ENCODE assay signal across 13 cellular contexts in the genomic region with DNA sequence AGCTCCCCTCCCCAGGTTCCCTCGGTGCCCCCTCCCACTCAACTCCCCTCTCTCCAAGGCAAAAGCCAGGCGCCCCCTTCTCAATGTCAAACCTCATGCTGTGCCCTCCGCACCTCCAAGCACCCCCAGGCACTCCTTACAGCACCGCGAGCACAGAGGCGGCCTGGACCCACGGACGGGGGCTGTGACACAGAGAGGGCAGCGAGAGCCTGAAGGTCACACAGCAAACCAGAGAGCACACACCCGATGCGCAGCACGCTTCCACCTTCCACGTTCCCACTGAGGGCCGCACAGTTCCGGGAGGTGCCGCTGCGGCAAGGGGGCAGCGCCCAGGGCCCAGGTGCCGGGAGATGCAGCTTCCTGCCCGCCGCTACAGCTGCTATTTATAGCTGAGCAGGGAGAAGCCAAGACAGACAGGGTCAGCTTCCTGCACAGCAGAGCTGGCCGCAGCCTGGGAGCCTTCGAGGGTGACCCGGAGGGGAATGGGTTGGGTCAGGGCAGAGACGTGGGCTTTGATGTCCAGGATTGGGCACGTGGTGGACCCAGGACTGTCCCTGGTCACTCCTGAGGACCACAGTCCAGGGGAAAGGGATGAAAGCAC. TPM values are rescaled to one million over a fixed set of nuclear protein-coding genes. Genes with fewer than 3 reads are reported as not detected.
A peak's percentile ranks its signal among the peaks of the same experiment; 100 is the strongest.
DNase-seq lines count a peak whose midpoint lies in the region; ATAC-seq, FAIRE-seq and TF ChIP-seq lines count a peak whose summit lies in the region.
"Had no signal": no experiment of that assay in that cellular context is flagged by ENCODE, and none has a peak within 500 bp of the region (broad histone marks: within the 10 kb centered on the region; RNA-seq: fewer than 3 reads in every experiment).

No MANE protein-coding gene starts in this region.

- peak in 3 of 4 donors; percentile 62 to 72 (median 64) for ATAC-seq in heart left ventricle
- ATAC-seq in gastrocnemius medialis, result peak; percentile 50 to 74

- in situ Hi-C loops in gastrocnemius medialis (cut with MboI; ENCODE audit: low sequenced_read_pairs in 4 of 4), result no loop called here

- peaks cover 0 to 2% (median 0%) of the 10 kb centered on the region in 12 donors for H3K9me3 ChIP-seq in heart left ventricle
- H3K9me3 ChIP-seq in gastrocnemius medialis, result no peaks in the 10 kb centered on the region
- H3K9me3 ChIP-seq: suprapubic skin had no signal

- peak overlapping the region in 4 of 12 donors; percentile 12 to 15 (median 14) for H3K4me3 ChIP-seq in heart left ventricle
- peak overlapping the region in 3 of 4 donors; percentile 17 to 33 (median 22) for H3K4me3 ChIP-seq in gastrocnemius medialis
- H3K4me3 ChIP-seq: suprapubic skin had no signal

- H3K27me3 ChIP-seq in heart left ventricle (no peaks in the 10 kb centered on the region), gastrocnemius medialis (no peaks in the 10 kb centered on the region)
- H3K27me3 ChIP-seq: suprapubic skin had no signal

- WGBS in heart left ventricle, 4 donors, result 24 to 34% (median 28%) methylated on average over 19 to 26 of the region's 26 CpGs

- no peak for TF ChIP-seq CTCF in heart left ventricle (IDR thresholded peaks at IDR 0.05)
- no peak for TF ChIP-seq CTCF in gastrocnemius medialis (IDR thresholded peaks at IDR 0.05 in 4 of 5, conservative IDR thresholded peaks at IDR 0.05 in 1 of 5)

- H3K27ac ChIP-seq in heart left ventricle (peak overlapping the region in 6 of 12 donors; percentile 2 to 62 (median 26)), gastrocnemius medialis (peak overlapping the region in 3 of 4 donors; percentile 4 to 25 (median 13))
- H3K27ac ChIP-seq: suprapubic skin had no signal

- FAIRE-seq in GM12891 (lab: Jason Lieb, UNC), result peak; percentile 61

- intact Hi-C loops in heart left ventricle (cut with DNase I) (loop anchor here in 4 of 10 donors (5.0 kb wide), 2 partner anchors 32 to 37 kb away; no protein-coding TSS in a partner anchor), gastrocnemius medialis (cut with DNase I; ENCODE audit: low total_unique reads) (no loop called here)

- TF ChIP-seq POLR2A in GM12891 (IDR thresholded peaks at IDR 0.05; ENCODE audit: low read depth, low read length) (no peak), heart left ventricle (IDR thresholded peaks at IDR 0.05) (no peak), gastrocnemius medialis (IDR thresholded peaks at IDR 0.05) (no peak)

- no peak for DNase-seq in GM12891 (ENCODE audit: insufficient read length, low spot score)
- DNase-seq in SHP77 (lab: John Stamatoyannopoulos, UW), result peak; percentile 31 to 70
- DNase-seq in heart left ventricle, result peak in 3 of 5 donors; percentile 57 to 76 (median 66)
- DNase-seq in gastrocnemius medialis, result peak in 1 of 2 donors; percentile 50
- DNase-seq in amygdala (lab: John Stamatoyannopoulos, UW), result no peak
- no peak for DNase-seq in NCI-H446 (lab: John Stamatoyannopoulos, UW)
- DNase-seq in activated CD4-positive, alpha-beta T cell treated with anti-CD3 and anti-CD28 coated beads, Interleukin-2, amount 50 U/mL, for 48 hours, result no peak
- DNase-seq: head of caudate nucleus, mammary epithelial cell, NCI-H2107, OCI-M1, T1000 had no signal

- peaks cover 21 to 89% (median 80%) of the 10 kb centered on the region in 12 donors for H3K4me1 ChIP-seq in heart left ventricle
- peaks cover 52 to 65% of the 10 kb centered on the region in 2 donors for H3K4me1 ChIP-seq in gastrocnemius medialis

- H3K36me3 ChIP-seq in heart left ventricle (no peaks in the 10 kb centered on the region), gastrocnemius medialis (no peaks in the 10 kb centered on the region)
- H3K36me3 ChIP-seq: suprapubic skin had no signal

TF ChIP-seq in GM12891, 5 proteins besides CTCF, POLR2A, EP300 and RAD21:
- TF ChIP-seq POLR2AphosphoS5 (IDR thresholded peaks at IDR 0.05; ENCODE audit: low read depth, low read length) (no peak), PAX5 (IDR thresholded peaks at IDR 0.05; ENCODE audit: insufficient read depth, low read length, severe bottlenecking) (no peak), POU2F2 (IDR thresholded peaks at IDR 0.05; ENCODE audit: low read depth, low read length) (no peak)

RNA-seq across cellular contexts. Expression of a gene that starts 12.9 kb away (rescaled TPM):
- 66.2 TPM for polyA plus RNA-seq in GM12891 (2012; ENCODE audit: low read depth, missing spikeins)
- 100 to 1,000 TPM in 8 of 9 donors, 10 to 100 TPM in 1; 66.9 to 184 (median 132) TPM for total RNA-seq in heart left ventricle
- polyA plus RNA-seq in heart left ventricle, result 10 to 100 TPM; 62.1 to 67.0 TPM
- total RNA-seq in gastrocnemius medialis, result 100 to 1,000 TPM in 2 of 4 donors, 10 to 100 TPM in 2; 37.7 to 123 (median 105) TPM

Comparison
In these comparisons a context has a peak if more than half of its experiments do, and no peak if none do; other contexts are left out.
1. DNase-seq: peak in SHP77 (2 of 2) and heart left ventricle (3 of 5); none in GM12891 (single experiment), amygdala (0 of 56), NCI-H446 (0 of 2) and activated CD4-positive, alpha-beta T cell treated with anti-CD3 and anti-CD28 coated beads, Interleukin-2, amount 50 U/mL, for 48 hours (0 of 2).